Comparison of ENCODE assay signal across 1 cellular context in the genomic region with DNA sequence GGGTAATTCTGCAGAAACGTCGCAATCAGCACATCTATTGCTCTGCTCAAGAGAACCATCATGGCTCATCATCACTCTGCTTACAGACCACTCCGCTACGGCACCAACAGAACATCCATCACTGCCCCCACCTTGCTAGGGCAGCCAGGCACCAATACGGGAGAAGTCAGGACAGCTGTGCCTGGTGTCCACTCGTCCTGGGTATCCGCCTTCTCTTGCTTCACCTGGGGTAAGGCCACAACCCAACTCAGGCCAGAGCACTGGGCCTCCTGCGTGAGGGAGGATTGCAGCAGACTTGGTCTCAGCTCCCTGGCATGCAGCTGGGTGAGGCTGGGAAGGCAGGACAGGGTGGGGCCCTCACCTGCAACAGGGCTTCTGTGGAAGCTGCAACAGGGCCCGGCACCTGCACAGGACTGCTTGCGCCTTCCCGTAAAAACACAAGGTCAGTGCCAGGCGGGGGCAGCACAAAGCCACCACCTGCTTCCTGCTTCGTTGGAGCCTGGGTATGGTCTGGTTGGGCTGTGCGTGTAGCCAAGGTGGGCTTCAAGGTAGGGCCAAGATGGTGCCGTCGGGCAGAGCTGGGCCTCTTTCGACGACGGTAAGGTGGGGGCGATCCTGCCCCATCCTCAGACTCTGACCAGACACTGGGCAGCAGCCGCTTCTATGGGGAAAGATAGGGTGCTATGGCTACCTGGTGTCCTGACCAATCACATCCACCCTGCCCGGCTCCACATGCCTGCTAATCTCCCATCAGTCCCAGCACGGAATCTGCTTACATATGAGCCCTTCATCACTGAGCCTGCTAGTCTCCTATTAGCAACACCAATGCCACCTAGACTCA.
TF ChIP-seq lines count a peak whose summit lies in the region.

No MANE protein-coding gene starts in this region.

TF ChIP-seq in IMR-90, 13 proteins besides CTCF, POLR2A, EP300 and RAD21:
- no peak for TF ChIP-seq SMC3 (IDR thresholded peaks at IDR 0.05; ENCODE audit: low read depth, low read length)
